In the genomic region with DNA sequence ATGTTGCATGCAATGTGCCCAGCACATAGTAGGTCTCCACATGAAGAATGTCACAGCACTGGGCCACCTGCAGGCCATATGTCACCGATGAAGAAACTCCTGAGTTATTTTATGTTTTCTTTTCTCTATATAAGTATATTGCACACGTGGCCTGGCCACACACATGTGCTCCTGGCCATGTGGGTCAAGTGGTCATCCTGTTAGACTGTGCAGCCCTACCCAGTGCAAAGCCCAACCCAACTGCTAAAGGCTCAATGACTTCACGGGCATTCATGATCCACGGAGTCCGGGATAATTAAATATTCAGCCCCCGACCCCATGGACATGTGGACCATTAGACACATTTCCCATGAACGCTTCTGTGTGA, we compare ENCODE assay signal across 27 cellular contexts.
"Had no signal": no experiment of that assay in that cellular context is flagged by ENCODE, and none has a peak within 500 bp of the region (broad histone marks: within the 10 kb centered on the region; RNA-seq: fewer than 3 reads in every experiment).

No MANE protein-coding gene starts in this region.

- DNase-seq: activated CD4-positive, alpha-beta T cell treated with anti-CD3 and anti-CD28 coated beads, Interleukin-2, amount 10 ng/mL, durations not matched to agents 7 days and 5 days; activated CD4-positive, alpha-beta T cell treated with anti-CD3 and anti-CD28 coated beads, Interleukin-2, amount 50 U/mL, for 48 hours; activated CD8-positive, alpha-beta memory T cell treated with anti-CD3 and anti-CD28 coated beads, Interleukin-2, amount 50 U/mL, for 48 hours; activated CD8-positive, alpha-beta T cell treated with anti-CD3 and anti-CD28 coated beads, Interleukin-2, amount 10 ng/mL, durations not matched to agents 7 days and 5 days; activated effector memory CD4-positive, alpha-beta T cell treated with Interleukin-2 at 50 U/mL for 16 hours; activated naive CD4-positive, alpha-beta T cell treated with anti-CD3 and anti-CD28 coated beads, Interleukin-2, amount 10 ng/mL, durations not matched to agents 7 days and 5 days; activated naive CD8-positive, alpha-beta T cell treated with anti-CD3 and anti-CD28 coated beads, Interleukin-2, amount 50 U/mL, for 24 hours; activated T-cell treated with anti-CD3 and anti-CD28 coated beads, Interleukin-2, amount 50 U/mL, for 48 hours; anterior cingulate cortex; caudate nucleus; MM.1S; NCI-H187; NCI-H2107; NCI-H2171; NCI-H526 treated with DMSO at 0.1 percent for 48 hours; PC-9; SIG-M5; SW 1271; T-helper 1 cell; T-helper 2 cell; T-helper 9 cell had no signal

- H3K4me3 ChIP-seq: PC-9 had no signal

- ATAC-seq: activated CD8-positive, alpha-beta T cell treated with anti-CD3 and anti-CD28 coated beads, Interleukin-2, amount 10 ng/mL, durations not matched to agents 7 days and 5 days; activated naive CD8-positive, alpha-beta T cell treated with anti-CD3 and anti-CD28 coated beads, Interleukin-2, amount 50 U/mL, for 24 hours; Right ventricle myocardium inferior had no signal

- H3K27ac ChIP-seq: KMS-11, PC-9, RWPE1, VCaP had no signal

- H3K36me3 Mint-ChIP-seq: activated naive CD4-positive, alpha-beta T cell treated with anti-CD3 and anti-CD28 coated beads, Interleukin-2, amount 10 ng/mL, durations not matched to agents 7 days and 5 days; activated naive CD8-positive, alpha-beta T cell had no signal

- H3K27ac Mint-ChIP-seq: activated CD4-positive, alpha-beta T cell treated with anti-CD3 and anti-CD28 coated beads, Interleukin-2, amount 10 ng/mL, durations not matched to agents 7 days and 5 days; activated CD8-positive, alpha-beta T cell treated with anti-CD3 and anti-CD28 coated beads, Interleukin-2, amount 10 ng/mL, durations not matched to agents 7 days and 5 days; activated naive CD4-positive, alpha-beta T cell treated with anti-CD3 and anti-CD28 coated beads, Interleukin-2, amount 10 ng/mL, durations not matched to agents 7 days and 5 days; activated naive CD8-positive, alpha-beta T cell; activated naive CD8-positive, alpha-beta T cell treated with anti-CD3 and anti-CD28 coated beads, Interleukin-2, amount 50 U/mL, for 24 hours had no signal

- H3K27me3 Mint-ChIP-seq: activated CD4-positive, alpha-beta T cell treated with anti-CD3 and anti-CD28 coated beads, Interleukin-2, amount 10 ng/mL, durations not matched to agents 7 days and 5 days; activated naive CD8-positive, alpha-beta T cell treated with anti-CD3 and anti-CD28 coated beads, Interleukin-2, amount 50 U/mL, for 24 hours had no signal

- H3K4me1 Mint-ChIP-seq: activated CD4-positive, alpha-beta T cell treated with anti-CD3 and anti-CD28 coated beads, Interleukin-2, amount 10 ng/mL, durations not matched to agents 7 days and 5 days; activated naive CD4-positive, alpha-beta T cell treated with anti-CD3 and anti-CD28 coated beads, Interleukin-2, amount 10 ng/mL, durations not matched to agents 7 days and 5 days; activated naive CD8-positive, alpha-beta T cell treated with anti-CD3 and anti-CD28 coated beads, Interleukin-2, amount 50 U/mL, for 24 hours had no signal

- H3K4me3 Mint-ChIP-seq: activated CD4-positive, alpha-beta T cell treated with anti-CD3 and anti-CD28 coated beads, Interleukin-2, amount 10 ng/mL, durations not matched to agents 7 days and 5 days; activated CD8-positive, alpha-beta T cell treated with anti-CD3 and anti-CD28 coated beads, Interleukin-2, amount 10 ng/mL, durations not matched to agents 7 days and 5 days; activated naive CD4-positive, alpha-beta T cell treated with anti-CD3 and anti-CD28 coated beads, Interleukin-2, amount 10 ng/mL, durations not matched to agents 7 days and 5 days; activated naive CD8-positive, alpha-beta T cell; activated naive CD8-positive, alpha-beta T cell treated with anti-CD3 and anti-CD28 coated beads, Interleukin-2, amount 50 U/mL, for 24 hours; brain had no signal
